22 cellular contexts compared by ENCODE assay signal in genomic region chr11:57360991-57361390, GRCh38. TPM values are rescaled to one million over a fixed set of nuclear protein-coding genes. Genes with fewer than 3 reads are reported as not detected.
A peak's percentile ranks its signal among the peaks of the same experiment; 100 is the strongest.
DNase-seq lines count a peak whose midpoint lies in the region; ATAC-seq, FAIRE-seq and TF ChIP-seq lines count a peak whose summit lies in the region.
"Had no signal": no experiment of that assay in that cellular context is flagged by ENCODE, and none has a peak within 500 bp of the region (broad histone marks: within the 10 kb centered on the region; RNA-seq: fewer than 3 reads in every experiment).

No MANE protein-coding gene starts in this region.

- 94% methylated on average over 8 of the region's 8 CpGs for WGBS in A549 (ENCODE audit: missing lambda C conversion rate)
- WGBS in lower leg skin, 2 donors: 95% methylated on average over 8 of the region's 8 CpGs

- TF ChIP-seq RAD21 in A549 (conservative IDR thresholded peaks at IDR 0.05 in 1 of 2, IDR thresholded peaks at IDR 0.05 in 1 of 2): no peak

- DNase-seq in DMS 273 (lab: John Stamatoyannopoulos, UW; ENCODE audit: unreplicated experiment) (peak; percentile 27), DMS 273 treated with DMSO at 0.1 percent for 48 hours (lab: John Stamatoyannopoulos, UW) (no peak), A549 (ENCODE audit: low read depth in 1 of 2, low spot score in 1 of 2) (no peak), NCI-H69 (lab: John Stamatoyannopoulos, UW) (peak; percentile 10), posterior vena cava (ENCODE audit: low spot score) (peak; percentile 61), lower leg skin (ENCODE audit: low spot score in 2 of 2) (no peak), A673 (ENCODE audit: low spot score) (no peak)
- DNase-seq: ACHN; Calu3; CD4-positive, CD25-positive, alpha-beta regulatory T cell; DMS153; DMS79 treated with DMSO at 0.1 percent for 48 hours; EL had no signal

- peak overlapping the region; percentile 84 to 88 for H3K27ac ChIP-seq in A549
- no peak overlapping the region for H3K27ac ChIP-seq in A673 (ENCODE audit: low read depth, low read length, poor library complexity, severe bottlenecking)
- H3K27ac ChIP-seq: 22Rv1; BLaER1 treated with 17β-estradiol and CSF1 and Interleukin-3, amounts not matched to agents 10 nM and 100 nM; HL-60 had no signal

- peak overlapping the region; percentile 65 for H3K4me2 ChIP-seq in A549
- H3K4me2 ChIP-seq: BLaER1 treated with 17β-estradiol and CSF1 and Interleukin-3, amounts not matched to agents 10 nM and 100 nM had no signal

- TF ChIP-seq CTCF in A549 (IDR thresholded peaks at IDR 0.05) (no peak), lower leg skin (IDR thresholded peaks at IDR 0.05) (no peak), A673 (conservative IDR thresholded peaks at IDR 0.05; ENCODE audit: low read depth, low read length) (no peak)

- H3K36me3 ChIP-seq in A673 (ENCODE audit: insufficient read depth, low read length, poor library complexity, severe bottlenecking): no peaks in the 10 kb centered on the region
- H3K36me3 ChIP-seq: BLaER1 treated with 17β-estradiol and CSF1 and Interleukin-3, amounts not matched to agents 10 nM and 100 nM; HAP-1 had no signal

- CTCF ChIA-PET in A549 (lab: Yijun Ruan, JAX) (interaction anchor here (0.7 to 5.5 kb wide), 15 partner anchors 9 to 281 kb away, joined by 3 to 33 read pairs (median 4); no protein-coding TSS in a partner anchor), A673 (lab: Charles Lee) (interaction anchor here (0.6 kb wide), 1 partner anchor 11 kb away, joined by 8 read pairs; no protein-coding TSS in a partner anchor)

- peaks cover 3% of the 10 kb centered on the region for H3K27me3 ChIP-seq in A673 (replicated peaks; ENCODE audit: insufficient read depth, low read depth, low read length, poor library complexity)
- H3K27me3 ChIP-seq: BLaER1 treated with 17β-estradiol and CSF1 and Interleukin-3, amounts not matched to agents 10 nM and 100 nM had no signal

- H3K9me3 ChIP-seq in A549 (peaks cover 5% of the 10 kb centered on the region; the same call in 1 of the 3 replicates), A673 (ENCODE audit: low read depth, low read length, poor library complexity, severe bottlenecking) (no peaks in the 10 kb centered on the region)
- H3K9me3 ChIP-seq: BLaER1 treated with 17β-estradiol and CSF1 and Interleukin-3, amounts not matched to agents 10 nM and 100 nM; HAP-1 had no signal

- no TSS peak for BruUV-seq in A673 (replicated peaks; lab: Mats Ljungman, UMichigan)

- ATAC-seq in A549: no peak
- ATAC-seq in HG03457 (IDR thresholded peaks at IDR 0.05; ENCODE audit: unreplicated experiment): no peak

- no peak for TF ChIP-seq EP300 in A549 (IDR thresholded peaks at IDR 0.05)

- H3K4me1 ChIP-seq in A549 (peaks cover 38% of the 10 kb centered on the region), A673 (ENCODE audit: insufficient read depth, low read length, poor library complexity, severe bottlenecking) (no peaks in the 10 kb centered on the region)
- H3K4me1 ChIP-seq: HAP-1 had no signal

- no peak for FAIRE-seq in A549 (lab: Jason Lieb, UNC)
- FAIRE-seq: G401.6, GM12891, GM19239, H1 had no signal

- POLR2A ChIA-PET in A549 (lab: Yijun Ruan, JAX) (interaction anchor here (1.2 kb wide), 1 partner anchor 74 kb away, joined by 3 read pairs; no protein-coding TSS in a partner anchor), A673 (lab: Charles Lee; ENCODE audit: low non-redundant PET) (no interaction called here)

- H3K4me3 ChIP-seq in A549 (no peak overlapping the region), lower leg skin (ENCODE audit: low read depth, poor library complexity, severe bottlenecking) (no peak overlapping the region), A673 (ENCODE audit: low read depth, low read length, poor library complexity, severe bottlenecking) (no peak overlapping the region)
- H3K4me3 ChIP-seq: BLaER1 treated with 17β-estradiol and CSF1 and Interleukin-3, amounts not matched to agents 10 nM and 100 nM; HAP-1 had no signal

- intact Hi-C loops in posterior vena cava (cut with DNase I): no loop called here
- intact Hi-C loops in lower leg skin (cut with DNase I; ENCODE audit: low total_unique reads): no loop called here
- intact Hi-C loops in A673 (cut with micrococcal nuclease; ENCODE audit: unreplicated experiment): no loop called here

- TF ChIP-seq POLR2A in A549 (IDR thresholded peaks at IDR 0.05; ENCODE audit: low read length) (no peak), lower leg skin (IDR thresholded peaks at IDR 0.05) (no peak)

TF ChIP-seq in A549, 52 proteins besides CTCF, POLR2A, EP300 and RAD21:
- TF ChIP-seq MAZ (IDR thresholded peaks at IDR 0.05; ENCODE audit: borderline replicate concordance, low read depth, low read length): no peak
- no peak for TF ChIP-seq RNF2 (IDR thresholded peaks at IDR 0.05; ENCODE audit: borderline replicate concordance, low read depth)

RNA-seq across cellular contexts. Expression of gene PRG3, which starts 20.0 kb away (rescaled TPM):
- polyA plus RNA-seq in A549 (2011; rRNA removed): not detected in 2 replicates
- not detected in 2 replicates for polyA plus RNA-seq in A549 (2012; cell fraction: cytosol; rRNA removed)
- not detected in 2 replicates for polyA plus RNA-seq in A549 (2012; cell fraction: nucleus; rRNA removed)
- polyA plus RNA-seq in A549 (2017; fragmentation: RNase III; extraction: RNeasy Plus Mini Kit Qiagen cat#74134 plus additional on column Dnase treatment): not detected in 3 replicates
- not detected in 2 replicates for polyA minus RNA-seq in A549 (2011; rRNA and poly(A)+ RNA removed)
- total RNA-seq in posterior vena cava: not detected
- total RNA-seq in lower leg skin: not detected
- not detected in 2 replicates for total RNA-seq in A673 (2021)
- total RNA-seq: Calu3; CD4-positive, CD25-positive, alpha-beta regulatory T cell; H1 had no signal
- polyA plus RNA-seq: CD4-positive, CD25-positive, alpha-beta regulatory T cell; H1 had no signal

RNA-seq across cellular contexts. Expression of gene P2RX3, which starts 22.8 kb away (rescaled TPM):
- polyA plus RNA-seq in A549 (2011; rRNA removed) (0.36 and 0.37 TPM in 2 replicates), A549 (2017; fragmentation: RNase III; extraction: RNeasy Plus Mini Kit Qiagen cat#74134 plus additional on column Dnase treatment) (0.05 to 0.17 TPM in 2 of 3 replicates, not detected in the other)
- polyA plus RNA-seq in A549 (2012; cell fraction: cytosol; rRNA removed): 0.21 and 0.34 TPM in 2 replicates
- 0.17 and 0.23 TPM in 2 replicates for polyA plus RNA-seq in A549 (2012; cell fraction: nucleus; rRNA removed)
- 0.15 and 0.17 TPM in 2 replicates for polyA minus RNA-seq in A549 (2011; rRNA and poly(A)+ RNA removed)
- total RNA-seq in posterior vena cava (not detected), lower leg skin (not detected), A673 (2021) (not detected in 2 replicates)
- total RNA-seq: Calu3; CD4-positive, CD25-positive, alpha-beta regulatory T cell had no signal
- polyA plus RNA-seq: CD4-positive, CD25-positive, alpha-beta regulatory T cell had no signal

RNA-seq across cellular contexts. Expression of gene SSRP1, which starts 25.3 kb away (rescaled TPM):
- polyA plus RNA-seq in A549 (2011; rRNA removed) (282 and 288 TPM in 2 replicates), A549 (2017; fragmentation: RNase III; extraction: RNeasy Plus Mini Kit Qiagen cat#74134 plus additional on column Dnase treatment) (323 to 357 TPM (median 335 TPM) in 3 replicates)
- polyA plus RNA-seq in A549 (2012; cell fraction: cytosol; rRNA removed): 209 and 269 TPM in 2 replicates
- polyA plus RNA-seq in A549 (2012; cell fraction: nucleus; rRNA removed): 245 and 266 TPM in 2 replicates
- 314 and 342 TPM in 2 replicates for polyA minus RNA-seq in A549 (2011; rRNA and poly(A)+ RNA removed)
- total RNA-seq in posterior vena cava (10 to 100 TPM; 41.6 to 54.4 TPM), lower leg skin (10 to 100 TPM; 66.1 to 76.1 (median 74.6) TPM), A673 (2021) (393 and 399 TPM in 2 replicates)

RNA-seq across cellular contexts. Expression of gene PRG2, which starts 29.5 kb away (rescaled TPM):
- polyA plus RNA-seq in A549 (2011; rRNA removed): not detected in 2 replicates
- polyA plus RNA-seq in A549 (2012; cell fraction: cytosol; rRNA removed): 0.03 TPM in 1 of 2 replicates, not detected in the other
- 0.06 TPM in 1 of 2 replicates, not detected in the other for polyA plus RNA-seq in A549 (2012; cell fraction: nucleus; rRNA removed)
- not detected in 3 replicates for polyA plus RNA-seq in A549 (2017; fragmentation: RNase III; extraction: RNeasy Plus Mini Kit Qiagen cat#74134 plus additional on column Dnase treatment)
- polyA minus RNA-seq in A549 (2011; rRNA and poly(A)+ RNA removed): not detected in 2 replicates
- total RNA-seq in posterior vena cava: under 1 TPM; 0.52 to 0.88 TPM
- 1 to 10 TPM in 1 of 4 donors, under 1 TPM in 1, not detected in 2; 0.84 to 1.7 TPM for total RNA-seq in lower leg skin
- not detected in 2 replicates for total RNA-seq in A673 (2021)
- total RNA-seq: Calu3; CD4-positive, CD25-positive, alpha-beta regulatory T cell; H1 had no signal

RNA-seq across cellular contexts. Expression of gene TNKS1BP1, which starts 36.2 kb away (rescaled TPM):
- polyA plus RNA-seq in A549 (2011; rRNA removed): 35.0 and 36.5 TPM in 2 replicates
- 23.5 and 25.3 TPM in 2 replicates for polyA plus RNA-seq in A549 (2012; cell fraction: cytosol; rRNA removed)
- polyA plus RNA-seq in A549 (2012; cell fraction: nucleus; rRNA removed): 124 and 154 TPM in 2 replicates
- polyA plus RNA-seq in A549 (2017; fragmentation: RNase III; extraction: RNeasy Plus Mini Kit Qiagen cat#74134 plus additional on column Dnase treatment): 46.2 to 54.5 TPM (median 53.1 TPM) in 3 replicates
- 44.9 and 52.6 TPM in 2 replicates for polyA minus RNA-seq in A549 (2011; rRNA and poly(A)+ RNA removed)
- 100 to 1,000 TPM; 175 to 185 TPM for total RNA-seq in posterior vena cava
- 100 to 1,000 TPM; 219 to 273 (median 230) TPM for total RNA-seq in lower leg skin
- total RNA-seq in A673 (2021): 80.4 and 88.8 TPM in 2 replicates

Comparison
In these comparisons a context has a peak if more than half of its experiments do, and no peak if none do; other contexts are left out.
1. DNase-seq: peak in DMS 273 (single experiment), NCI-H69 (single experiment) and posterior vena cava (single experiment); none in DMS 273 treated with DMSO at 0.1 percent for 48 hours (single experiment), A549 (0 of 2), lower leg skin (0 of 2) and A673 (single experiment).